Comparison of ENCODE assay signal across 9 cellular contexts in genomic region chr16:1822801-1823200, GRCh38. TPM values are rescaled to one million over a fixed set of nuclear protein-coding genes. Genes with fewer than 3 reads are reported as not detected.
"Had no signal": no experiment of that assay in that cellular context is flagged by ENCODE, and none has a peak within 500 bp of the region (broad histone marks: within the 10 kb centered on the region; RNA-seq: fewer than 3 reads in every experiment).

No MANE protein-coding gene starts in this region.

- H3K4me3 ChIP-seq: GM12878 had no signal

- ATAC-seq: GM12878 had no signal

- DNase-seq: GDM1, GF-D8 had no signal

- FAIRE-seq: G401.6, GM12878, GM12891, GM12892, GM18507, GM19239 had no signal

RNA-seq across cellular contexts. Expression of gene IGFALS, which starts 29.3 kb away (rescaled TPM):
- total RNA-seq: G401 had no signal
